In the genomic region with DNA sequence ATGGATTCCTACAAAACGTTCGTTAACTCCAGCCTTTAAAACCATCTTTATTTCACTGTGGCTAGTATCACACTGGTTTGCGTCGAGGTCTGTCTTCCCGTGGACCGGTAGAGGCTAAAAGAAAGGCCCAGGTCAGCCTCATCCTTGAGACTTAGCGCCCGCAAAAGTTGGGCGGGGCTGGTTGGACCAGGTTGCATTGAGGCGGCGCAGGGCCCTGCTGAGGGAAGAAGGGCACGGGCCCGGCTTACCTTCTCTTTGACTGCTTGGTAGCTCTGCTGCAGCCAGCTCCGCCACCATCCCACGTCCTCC, we compare ENCODE assay signal across 7 cellular contexts. TPM values are rescaled to one million over a fixed set of nuclear protein-coding genes. Genes with fewer than 3 reads are reported as not detected.
A peak's percentile ranks its signal among the peaks of the same experiment; 100 is the strongest.
DNase-seq lines count a peak whose midpoint lies in the region; ATAC-seq and TF ChIP-seq lines count a peak whose summit lies in the region.

No MANE protein-coding gene starts in this region.

- TF ChIP-seq POLR2A in suprapubic skin (IDR thresholded peaks at IDR 0.05): no peak

- H3K27me3 ChIP-seq in SJCRH30 (no peaks in the 10 kb centered on the region), suprapubic skin (no peaks in the 10 kb centered on the region)

- TF ChIP-seq EP300 in suprapubic skin (IDR thresholded peaks at IDR 0.05): no peak

- DNase-seq in SJCRH30 (no peak), choroid plexus epithelial cell (ENCODE audit: low read depth) (peak; percentile 51), memory B cell (ENCODE audit: low spot score in 2 of 2) (no peak), suprapubic skin (ENCODE audit: low spot score in 2 of 2) (no peak), amniotic stem cell (lab: John Stamatoyannopoulos, UW) (no peak)

- ATAC-seq in GM18858 (IDR thresholded peaks at IDR 0.05; ENCODE audit: unreplicated experiment) (peak; percentile 7), HG02678 (IDR thresholded peaks at IDR 0.05; ENCODE audit: unreplicated experiment) (peak; percentile 9), memory B cell (ENCODE audit: low read depth) (peak; percentile 32)

- 3% methylated on average over 10 of the region's 15 CpGs for WGBS in suprapubic skin

- H3K27me3 Mint-ChIP-seq in memory B cell: no peaks in the 10 kb centered on the region

- H3K4me3 ChIP-seq in SJCRH30 (peak overlapping the region; percentile 84), choroid plexus epithelial cell (ENCODE audit: low read depth, low read length) (peak overlapping the region; percentile 83), suprapubic skin (peak overlapping the region; percentile 72)

- peaks cover 4% of the 10 kb centered on the region for H3K36me3 Mint-ChIP-seq in memory B cell

- H3K4me1 Mint-ChIP-seq in memory B cell: peaks cover 13% of the 10 kb centered on the region

- no peaks in the 10 kb centered on the region for H3K36me3 ChIP-seq in SJCRH30
- H3K36me3 ChIP-seq in suprapubic skin: peaks cover 28% of the 10 kb centered on the region

- H3K9me3 ChIP-seq in SJCRH30 (replicated peaks) (no peaks in the 10 kb centered on the region), suprapubic skin (no peaks in the 10 kb centered on the region)

- peak overlapping the region; percentile 99 for H3K4me3 Mint-ChIP-seq in memory B cell

- TF ChIP-seq CTCF in choroid plexus epithelial cell (conservative IDR thresholded peaks at IDR 0.05; ENCODE audit: low read depth, low read length): no peak
- TF ChIP-seq CTCF in suprapubic skin (IDR thresholded peaks at IDR 0.05): no peak

- peaks cover 6% of the 10 kb centered on the region; the same call in 1 of the 2 replicates for H3K4me1 ChIP-seq in SJCRH30
- peaks cover 44% of the 10 kb centered on the region for H3K4me1 ChIP-seq in suprapubic skin

- H3K27ac ChIP-seq in SJCRH30 (peak overlapping the region; percentile 77), suprapubic skin (peak overlapping the region; percentile 91)

- no peaks in the 10 kb centered on the region for H3K9me3 Mint-ChIP-seq in memory B cell

- peak overlapping the region; percentile 98 for H3K27ac Mint-ChIP-seq in memory B cell

RNA-seq across cellular contexts. Expression of a gene that starts 0.5 kb away (rescaled TPM):
- 49.4 and 54.5 TPM in 2 replicates for total RNA-seq in SJCRH30 (2014; rRNA removed; shearing (Covaris generic))
- total RNA-seq in suprapubic skin: 100 to 1,000 TPM in 3 of 4 donors, 10 to 100 TPM in 1; 96.0 to 140 (median 120) TPM

RNA-seq across cellular contexts. Expression of a gene that starts 31.4 kb away (rescaled TPM):
- 1.0 and 1.2 TPM in 2 replicates for total RNA-seq in SJCRH30 (2014; rRNA removed; shearing (Covaris generic))
- total RNA-seq in suprapubic skin: 1 to 10 TPM in 2 of 4 donors, under 1 TPM in 1, not detected in 1; 0.86 to 2.7 (median 1.3) TPM

RNA-seq across cellular contexts. Expression of a gene that starts 31.5 kb away (rescaled TPM):
- total RNA-seq in SJCRH30 (2014; rRNA removed; shearing (Covaris generic)): 2.1 and 4.2 TPM in 2 replicates
- total RNA-seq in suprapubic skin: 10 to 100 TPM in 3 of 4 donors, 1 to 10 TPM in 1; 4.4 to 41.8 (median 16.3) TPM

RNA-seq across cellular contexts. Expression of a gene that starts 57.8 kb away (rescaled TPM):
- total RNA-seq in SJCRH30 (2014; rRNA removed; shearing (Covaris generic)): 207 and 208 TPM in 2 replicates
- total RNA-seq in suprapubic skin: 10 to 100 TPM; 12.8 to 25.1 (median 19.3) TPM
